In genomic region chr15:73017987-73018386, GRCh38 we compare ENCODE assay signal across 15 cellular contexts. TPM values are rescaled to one million over a fixed set of nuclear protein-coding genes. Genes with fewer than 3 reads are reported as not detected.
DNase-seq lines count a peak whose midpoint lies in the region; ATAC-seq and TF ChIP-seq lines count a peak whose summit lies in the region.
"Had no signal": no experiment of that assay in that cellular context is flagged by ENCODE, and none has a peak within 500 bp of the region (broad histone marks: within the 10 kb centered on the region; RNA-seq: fewer than 3 reads in every experiment).

No MANE protein-coding gene starts in this region.

- H3K9me3 ChIP-seq in HEK293 (ENCODE audit: control insufficient read depth, insufficient read depth, low read depth, low read length): no peaks in the 10 kb centered on the region
- H3K9me3 ChIP-seq: A549, BLaER1, Caco-2 had no signal

- H3K27ac ChIP-seq in HEK293 (ENCODE audit: extremely low read depth, low read depth, low read length): no peak overlapping the region
- H3K27ac ChIP-seq: A549, BLaER1 had no signal

- H3K36me3 ChIP-seq in HEK293 (ENCODE audit: control insufficient read depth in 2 of 2, insufficient read depth in 1 of 2, low read length in 2 of 2): no peaks in the 10 kb centered on the region
- H3K36me3 ChIP-seq: BLaER1 had no signal

- H3K4me3 ChIP-seq in AG10803 (ENCODE audit: low read length) (no peak overlapping the region), HEK293 (ENCODE audit: low read depth, low read length) (no peak overlapping the region), choroid plexus epithelial cell (ENCODE audit: low read depth, low read length) (no peak overlapping the region)
- H3K4me3 ChIP-seq: A549, BLaER1 had no signal

- TF ChIP-seq CTCF in AG10803 (conservative IDR thresholded peaks at IDR 0.05; ENCODE audit: low read length) (no peak), HEK293 (tag by site-specific recombination; IDR thresholded peaks at IDR 0.05) (no peak), choroid plexus epithelial cell (conservative IDR thresholded peaks at IDR 0.05; ENCODE audit: low read depth, low read length) (no peak)

- DNase-seq in AG10803 (ENCODE audit: low read depth) (peak; percentile 5), choroid plexus epithelial cell (ENCODE audit: low read depth) (peak; percentile 15), renal cortical epithelial cell (ENCODE audit: low read depth) (peak; percentile 19), Right ventricle myocardium inferior (ENCODE audit: missing footprints) (no peak), superior temporal gyrus (ENCODE audit: extremely low spot score) (no peak)
- DNase-seq: AML-193; Caco-2; CD8-positive, alpha-beta memory T cell; DMS53; GF-D8 had no signal

- intact Hi-C loops in Right ventricle myocardium inferior (cut with DNase I): no loop called here

- CTCF ChIA-PET in HEK293 (lab: Yijun Ruan, JAX): interaction anchor here (0.6 to 1.2 kb wide), 3 partner anchors 20 to 56 kb away, joined by 3 read pairs; no protein-coding TSS in a partner anchor

- ATAC-seq in Right ventricle myocardium inferior: no peak
- no peak for ATAC-seq in HG03460 (IDR thresholded peaks at IDR 0.05; ENCODE audit: unreplicated experiment)
- ATAC-seq: A549, HCT116 had no signal

- H3K4me1 ChIP-seq in HEK293 (ENCODE audit: control insufficient read depth, insufficient read depth, low read length): peaks cover 16% of the 10 kb centered on the region
- H3K4me1 ChIP-seq: A549, BLaER1, Caco-2 had no signal

- POLR2A ChIA-PET in HEK293 (lab: Yijun Ruan, JAX): no interaction called here

TF ChIP-seq in HEK293, 187 proteins besides CTCF, POLR2A, EP300 and RAD21:
- TF ChIP-seq, protein P1, sequence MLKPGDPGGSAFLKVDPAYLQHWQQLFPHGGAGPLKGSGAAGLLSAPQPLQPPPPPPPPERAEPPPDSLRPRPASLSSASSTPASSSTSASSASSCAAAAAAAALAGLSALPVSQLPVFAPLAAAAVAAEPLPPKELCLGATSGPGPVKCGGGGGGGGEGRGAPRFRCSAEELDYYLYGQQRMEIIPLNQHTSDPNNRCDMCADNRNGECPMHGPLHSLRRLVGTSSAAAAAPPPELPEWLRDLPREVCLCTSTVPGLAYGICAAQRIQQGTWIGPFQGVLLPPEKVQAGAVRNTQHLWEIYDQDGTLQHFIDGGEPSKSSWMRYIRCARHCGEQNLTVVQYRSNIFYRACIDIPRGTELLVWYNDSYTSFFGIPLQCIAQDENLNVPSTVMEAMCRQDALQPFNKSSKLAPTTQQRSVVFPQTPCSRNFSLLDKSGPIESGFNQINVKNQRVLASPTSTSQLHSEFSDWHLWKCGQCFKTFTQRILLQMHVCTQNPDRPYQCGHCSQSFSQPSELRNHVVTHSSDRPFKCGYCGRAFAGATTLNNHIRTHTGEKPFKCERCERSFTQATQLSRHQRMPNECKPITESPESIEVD (tag by site-specific recombination; IDR thresholded peaks at IDR 0.05): peak; percentile 63
- TF ChIP-seq ZNF362 (tag by site-specific recombination; IDR thresholded peaks at IDR 0.05) (0 out of 2 replicates have a peak, but pooled peaks have one; percentile 29), GFI1B (tag by site-specific recombination; IDR thresholded peaks at IDR 0.05) (no peak)

RNA-seq across cellular contexts. Expression of gene NEO1, which starts 34.3 kb away (rescaled TPM):
- total RNA-seq in renal cortical epithelial cell: 17.9 and 86.8 TPM in 2 replicates
- total RNA-seq in Right ventricle myocardium inferior: 13.4 TPM

Comparison
In these comparisons a context has a peak if more than half of its experiments do, and no peak if none do; other contexts are left out.
1. DNase-seq: peak in AG10803 (single experiment), choroid plexus epithelial cell (single experiment) and renal cortical epithelial cell (single experiment); none in Right ventricle myocardium inferior (single experiment) and superior temporal gyrus (single experiment).